In genomic region chr2:12555012-12555645, GRCh38 we compare ENCODE assay signal across 1 cellular context.
TF ChIP-seq lines count a peak whose summit lies in the region.

No MANE protein-coding gene starts in this region.

TF ChIP-seq in GM23338, 12 proteins besides CTCF, POLR2A, EP300 and RAD21 (continued from another document):
- TF ChIP-seq REST (IDR thresholded peaks at IDR 0.05; ENCODE audit: unreplicated experiment) (no peak), EZH2 (IDR thresholded peaks at IDR 0.05; ENCODE audit: low read depth, unreplicated experiment) (no peak), CREB1 (CRISPR knock-in tag; IDR thresholded peaks at IDR 0.05; ENCODE audit: low read depth) (no peak)
TF ChIP-seq in GM23338: peak in this region for 0.
